9 cellular contexts compared by ENCODE assay signal in the genomic region with DNA sequence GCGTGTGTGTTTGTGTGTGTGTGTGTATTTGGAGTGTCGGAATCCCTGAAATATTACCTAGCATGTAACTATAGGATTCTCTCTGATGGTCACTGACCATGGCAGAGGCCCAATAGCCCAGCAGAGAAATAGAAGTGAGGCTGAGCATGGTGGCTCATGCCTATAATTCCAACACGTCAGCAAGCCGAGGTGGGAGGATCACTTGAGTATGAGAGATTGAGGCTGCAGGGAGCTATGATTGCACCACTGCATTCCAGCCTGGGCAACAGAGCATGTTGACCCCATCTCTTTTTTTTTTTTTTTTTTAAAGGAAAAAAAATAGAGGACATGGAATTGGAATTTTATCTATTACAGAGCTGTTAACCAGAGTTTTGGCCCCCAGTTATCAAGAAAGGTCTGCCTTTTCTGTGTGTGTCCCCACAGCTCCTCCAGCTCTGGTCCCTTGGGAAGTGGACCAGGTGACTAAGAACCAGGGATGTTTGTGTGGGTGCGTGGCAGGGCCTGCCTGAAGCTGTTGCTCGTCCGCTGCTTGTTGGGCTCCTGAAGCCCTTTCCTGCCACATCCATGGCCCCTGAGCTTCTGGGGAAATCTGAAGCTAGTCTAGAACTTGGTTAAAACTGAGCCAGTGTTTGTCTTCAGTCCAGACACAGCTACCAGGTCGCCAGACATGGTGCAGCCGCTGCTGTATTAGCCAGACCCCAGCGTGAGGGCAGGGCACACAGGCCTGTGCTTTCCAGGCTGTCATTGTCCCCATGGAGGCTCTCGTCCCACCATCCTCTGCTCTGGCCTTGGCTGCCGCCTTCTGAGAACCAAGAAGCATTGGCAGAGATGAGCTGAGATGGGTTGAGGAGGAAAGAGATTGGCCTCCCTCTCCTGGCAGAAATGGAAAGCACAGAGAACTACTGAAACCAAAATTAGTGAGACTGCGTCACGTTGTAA.
DNase-seq lines count a peak whose midpoint lies in the region; ATAC-seq and TF ChIP-seq lines count a peak whose summit lies in the region.
"Had no signal": no experiment of that assay in that cellular context is flagged by ENCODE, and none has a peak within 500 bp of the region (broad histone marks: within the 10 kb centered on the region; RNA-seq: fewer than 3 reads in every experiment).

No MANE protein-coding gene starts in this region.

- peak; percentile 29 for TF ChIP-seq CTCF in RWPE2 (IDR thresholded peaks at IDR 0.05; ENCODE audit: poor library complexity, severe bottlenecking)
- TF ChIP-seq CTCF in foreskin fibroblast (IDR thresholded peaks at IDR 0.05; ENCODE audit: low read depth, low read length), result peak; percentile 68
- TF ChIP-seq CTCF in parathyroid adenoma (IDR thresholded peaks at IDR 0.05), result peak; percentile 67

- peak; percentile 50 for DNase-seq in NCI-H510A treated with DMSO at 0.1 percent for 48 hours (lab: John Stamatoyannopoulos, UW)
- no peak for DNase-seq in NCI-H510A (lab: John Stamatoyannopoulos, UW)
- no peak for DNase-seq in RWPE2 (ENCODE audit: low spot score)
- DNase-seq in foreskin fibroblast, result peak; percentile 40 to 64
- no peak for DNase-seq in OCI-M2 (lab: John Stamatoyannopoulos, UW; ENCODE audit: unreplicated experiment)
- DNase-seq: CD4-positive, CD25-positive, alpha-beta regulatory T cell had no signal

- H3K4me3 ChIP-seq in RWPE2 (ENCODE audit: severe bottlenecking) (no peak overlapping the region), foreskin fibroblast (ENCODE audit: low read depth in 1 of 2, low read length in 2 of 2) (peak overlapping the region in 1 of 2 donors; percentile 13), parathyroid adenoma (ENCODE audit: low read depth, low read length) (no peak overlapping the region)

- H3K4me2 ChIP-seq in parathyroid adenoma (ENCODE audit: low read length), result peak overlapping the region; percentile 4

- ATAC-seq in RWPE2 (ENCODE audit: low read depth) (peak; percentile 38; the same call in 1 of the 3 replicates), GM21390 (IDR thresholded peaks at IDR 0.05; ENCODE audit: unreplicated experiment) (no peak), HG02763 (IDR thresholded peaks at IDR 0.05; ENCODE audit: unreplicated experiment) (no peak)

- no peaks in the 10 kb centered on the region for H3K79me2 ChIP-seq in parathyroid adenoma

- H3K27ac ChIP-seq in RWPE2 (ENCODE audit: poor library complexity, severe bottlenecking), result no peak overlapping the region
- H3K27ac ChIP-seq in parathyroid adenoma, result no peak overlapping the region

- no peak overlapping the region for H3K9ac ChIP-seq in parathyroid adenoma

- no peaks in the 10 kb centered on the region for H3K9me3 ChIP-seq in RWPE2 (ENCODE audit: severe bottlenecking)
- H3K9me3 ChIP-seq in parathyroid adenoma (ENCODE audit: control insufficient read depth, low read length), result no peaks in the 10 kb centered on the region

- H2AFZ ChIP-seq in parathyroid adenoma, result peak overlapping the region; percentile 85

- H3K27me3 ChIP-seq in RWPE2 (ENCODE audit: insufficient read depth, poor library complexity, severe bottlenecking) (no peaks in the 10 kb centered on the region), parathyroid adenoma (ENCODE audit: control insufficient read depth, insufficient read depth, low read length) (no peaks in the 10 kb centered on the region)

- H3K4me1 ChIP-seq in RWPE2 (ENCODE audit: insufficient read depth, poor library complexity, severe bottlenecking) (no peaks in the 10 kb centered on the region), parathyroid adenoma (peaks cover 4% of the 10 kb centered on the region)

- no peaks in the 10 kb centered on the region for H3K36me3 ChIP-seq in RWPE2 (ENCODE audit: low read depth)
- no peaks in the 10 kb centered on the region for H3K36me3 ChIP-seq in parathyroid adenoma (ENCODE audit: control insufficient read depth, insufficient read depth, low read length)

Comparison
In these comparisons a context has a peak if more than half of its experiments do, and no peak if none do; other contexts are left out.
1. DNase-seq: peak in NCI-H510A treated with DMSO at 0.1 percent for 48 hours (single experiment) and foreskin fibroblast (2 of 2); none in NCI-H510A (single experiment), RWPE2 (single experiment) and OCI-M2 (single experiment).
2. Peak in every context shown above with its lines, with median percentiles within 50 percentile points of each other: CTCF ChIP-seq.